Comparison of ENCODE assay signal across 9 cellular contexts in genomic region chr11:85752890-85753581, GRCh38. TPM values are rescaled to one million over a fixed set of nuclear protein-coding genes. Genes with fewer than 3 reads are reported as not detected.
DNase-seq lines count a peak whose midpoint lies in the region; ATAC-seq and TF ChIP-seq lines count a peak whose summit lies in the region.
"Had no signal": no experiment of that assay in that cellular context is flagged by ENCODE, and none has a peak within 500 bp of the region (broad histone marks: within the 10 kb centered on the region; RNA-seq: fewer than 3 reads in every experiment).

No MANE protein-coding gene starts in this region.

- CTCF ChIA-PET in HEK293 (lab: Yijun Ruan, JAX): interaction anchor here (0.7 kb wide), 1 partner anchor 43 kb away, joined by 4 read pairs; no protein-coding TSS in a partner anchor

- H3K9me3 ChIP-seq in HEK293 (ENCODE audit: control insufficient read depth, insufficient read depth, low read depth, low read length) (no peaks in the 10 kb centered on the region), colonic mucosa (no peaks in the 10 kb centered on the region), smooth muscle cell (replicated peaks; ENCODE audit: low read depth) (no peaks in the 10 kb centered on the region)

- no peaks in the 10 kb centered on the region for H3F3A ChIP-seq in smooth muscle cell (ENCODE audit: low read depth)

- no peak overlapping the region for H3K27ac ChIP-seq in HEK293 (ENCODE audit: extremely low read depth, low read depth, low read length)
- no peak overlapping the region for H3K27ac ChIP-seq in colonic mucosa
- no peak overlapping the region for H3K27ac ChIP-seq in smooth muscle cell (ENCODE audit: low read depth)
- H3K27ac ChIP-seq in caudate nucleus (ENCODE audit: low read depth, low read length): no peak overlapping the region
- H3K27ac ChIP-seq: GM23248 had no signal

- H3K4me3 ChIP-seq in HEK293 (ENCODE audit: low read depth, low read length) (no peak overlapping the region), colonic mucosa (no peak overlapping the region), smooth muscle cell (no peak overlapping the region)
- H3K4me3 ChIP-seq: GM23248 had no signal

- no peak overlapping the region for H3K4me2 ChIP-seq in smooth muscle cell

- H3K9ac ChIP-seq in colonic mucosa (ENCODE audit: low read depth in 2 of 2, low read length in 2 of 2) (no peak overlapping the region), smooth muscle cell (ENCODE audit: low read depth) (no peak overlapping the region)
- H3K9ac ChIP-seq: GM23248 had no signal

- intact Hi-C loops in colonic mucosa (cut with DNase I): no loop called here

- no peak for ATAC-seq in GM18498 (IDR thresholded peaks at IDR 0.05; ENCODE audit: unreplicated experiment)
- ATAC-seq in HG03442 (IDR thresholded peaks at IDR 0.05; ENCODE audit: unreplicated experiment): no peak

- no peak for TF ChIP-seq CTCF in HEK293 (tag by site-specific recombination; IDR thresholded peaks at IDR 0.05)
- TF ChIP-seq CTCF in colonic mucosa (IDR thresholded peaks at IDR 0.05): no peak
- no peak for TF ChIP-seq CTCF in smooth muscle cell (IDR thresholded peaks at IDR 0.05; ENCODE audit: borderline replicate concordance, insufficient read depth, poor library complexity, severe bottlenecking)

- H3K27me3 ChIP-seq in colonic mucosa (no peaks in the 10 kb centered on the region), smooth muscle cell (ENCODE audit: low read depth) (no peaks in the 10 kb centered on the region)

- H4K20me1 ChIP-seq in smooth muscle cell (ENCODE audit: low read depth): no peaks in the 10 kb centered on the region

- no peak overlapping the region for H2AFZ ChIP-seq in smooth muscle cell (ENCODE audit: low read depth)
- H2AFZ ChIP-seq: GM23248 had no signal

- no peaks in the 10 kb centered on the region for H3K79me2 ChIP-seq in smooth muscle cell (ENCODE audit: low read depth)

- H3K36me3 ChIP-seq in HEK293 (ENCODE audit: control insufficient read depth in 2 of 2, insufficient read depth in 1 of 2, low read length in 2 of 2): no peaks in the 10 kb centered on the region
- H3K36me3 ChIP-seq in colonic mucosa: no peaks in the 10 kb centered on the region
- no peaks in the 10 kb centered on the region for H3K36me3 ChIP-seq in smooth muscle cell (ENCODE audit: low read depth)

- H3K4me1 ChIP-seq in HEK293 (ENCODE audit: control insufficient read depth, insufficient read depth, low read length) (peaks cover 4% of the 10 kb centered on the region; the same call in 1 of the 2 replicates), colonic mucosa (peaks cover 8% of the 10 kb centered on the region), smooth muscle cell (ENCODE audit: low read depth) (peaks cover 12% of the 10 kb centered on the region)

- peak; percentile 37 to 87 for DNase-seq in activated CD4-positive, alpha-beta T cell treated with anti-CD3 and anti-CD28 coated beads, Interleukin-2, amount 50 U/mL, for 24 hours (ENCODE audit: low read depth in 1 of 2, low spot score in 1 of 2)
- DNase-seq in colonic mucosa (peak; percentile 45), smooth muscle cell (lab: John Stamatoyannopoulos, UW; ENCODE audit: unreplicated experiment) (no peak), caudate nucleus (lab: John Stamatoyannopoulos, UW) (no peak)
- peak; percentile 61 to 81 (median 80) for DNase-seq in stimulated activated CD4-positive, alpha-beta T cell treated with anti-CD3 and anti-CD28 coated beads, TNF-alpha, amount 100 ng/mL, for 24 hours (ENCODE audit: low read depth in 3 of 3)
- DNase-seq: GM23248 had no signal

- 84% methylated on average over 7 of the region's 7 CpGs for WGBS in smooth muscle cell (ENCODE audit: low lambda C conversion rate)

- POLR2A ChIA-PET in HEK293 (lab: Yijun Ruan, JAX): no interaction called here

TF ChIP-seq in HEK293, 187 proteins besides CTCF, POLR2A, EP300 and RAD21:
- no peak for TF ChIP-seq PATZ1 (tag by site-specific recombination; IDR thresholded peaks at IDR 0.05)
- peak; percentile 59; the same call in 1 of the 2 replicates for TF ChIP-seq ZNF362 (tag by site-specific recombination; IDR thresholded peaks at IDR 0.05)
- no peak for TF ChIP-seq ZNF521 (tag by site-specific recombination; IDR thresholded peaks at IDR 0.05)
- no peak for TF ChIP-seq ZNF571 (tag by site-specific recombination; IDR thresholded peaks at IDR 0.05)

RNA-seq across cellular contexts. Expression of gene SYTL2, which starts 57.9 kb away (rescaled TPM):
- 100 to 1,000 TPM; 168 to 170 TPM for total RNA-seq in colonic mucosa
- total RNA-seq in smooth muscle cell: 50.7 and 73.0 TPM in 2 replicates
- 7.2 and 10.4 TPM in 2 replicates for polyA plus RNA-seq in smooth muscle cell

Comparison
In these comparisons a context has a peak if more than half of its experiments do, and no peak if none do; other contexts are left out.
1. DNase-seq: peak in activated CD4-positive, alpha-beta T cell treated with anti-CD3 and anti-CD28 coated beads, Interleukin-2, amount 50 U/mL, for 24 hours (2 of 2), colonic mucosa (single experiment) and stimulated activated CD4-positive, alpha-beta T cell treated with anti-CD3 and anti-CD28 coated beads, TNF-alpha, amount 100 ng/mL, for 24 hours (3 of 3); none in smooth muscle cell (single experiment) and caudate nucleus (0 of 61).